Comparison of ENCODE assay signal across 14 cellular contexts in the genomic region with DNA sequence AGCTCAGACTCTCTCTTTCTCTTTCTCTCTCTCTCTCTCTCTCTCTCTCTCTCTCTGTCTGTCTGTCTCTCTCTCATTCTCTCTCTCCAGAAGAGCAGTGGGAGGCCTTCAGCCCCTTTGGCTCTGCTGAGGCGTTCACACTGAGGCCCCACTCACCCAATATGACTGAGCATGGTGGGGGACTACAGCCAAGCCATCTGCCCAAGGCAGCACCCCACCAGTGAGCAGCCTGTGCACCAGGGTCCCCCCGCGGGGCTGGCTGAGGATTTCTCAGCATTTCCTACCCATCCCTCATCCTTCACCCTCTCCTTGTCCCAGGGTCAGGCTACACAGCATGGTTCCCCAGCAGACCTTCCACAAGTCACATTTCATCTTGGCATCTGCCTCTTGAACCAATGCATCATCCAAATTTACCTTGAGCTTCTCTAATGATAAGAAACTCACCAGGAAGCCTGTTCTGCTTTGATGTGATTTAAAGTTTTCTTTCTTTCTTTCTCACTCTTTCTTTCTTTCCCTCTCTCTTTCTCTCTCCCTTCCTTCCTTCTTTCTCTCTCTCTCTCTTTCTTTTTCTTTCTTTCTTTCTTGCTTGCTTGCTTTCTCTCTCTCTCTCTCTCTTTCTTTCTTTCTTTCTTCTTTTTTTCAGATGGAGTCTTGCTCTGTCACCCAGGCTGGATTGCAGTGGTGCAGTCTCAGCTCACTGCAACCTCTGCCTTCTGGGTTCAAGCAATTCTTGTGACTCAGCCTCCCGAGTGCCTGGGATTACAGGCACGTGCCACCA. TPM values are rescaled to one million over a fixed set of nuclear protein-coding genes. Genes with fewer than 3 reads are reported as not detected.
A peak's percentile ranks its signal among the peaks of the same experiment; 100 is the strongest.
DNase-seq lines count a peak whose midpoint lies in the region; ATAC-seq, FAIRE-seq and TF ChIP-seq lines count a peak whose summit lies in the region.
"Had no signal": no experiment of that assay in that cellular context is flagged by ENCODE, and none has a peak within 500 bp of the region (broad histone marks: within the 10 kb centered on the region; RNA-seq: fewer than 3 reads in every experiment).

No MANE protein-coding gene starts in this region.

- no peaks in the 10 kb centered on the region for H3K4me1 ChIP-seq in sigmoid colon

- no peak for TF ChIP-seq EP300 in sigmoid colon (IDR thresholded peaks at IDR 0.05)

- intact Hi-C loops in cardiac septum (cut with DNase I) = no loop called here
- intact Hi-C loops in Right ventricle myocardium inferior (cut with DNase I) = no loop called here
- intact Hi-C loops in sigmoid colon (cut with DNase I) = no loop called here

- no peak for ATAC-seq in Right ventricle myocardium inferior

- H3K36me3 ChIP-seq in sigmoid colon = no peaks in the 10 kb centered on the region
- H3K36me3 ChIP-seq: BLaER1 treated with 17β-estradiol and CSF1 and Interleukin-3, amounts not matched to agents 10 nM and 100 nM had no signal

- no peak overlapping the region for H3K4me3 ChIP-seq in sigmoid colon
- H3K4me3 ChIP-seq: BLaER1 treated with 17β-estradiol and CSF1 and Interleukin-3, amounts not matched to agents 10 nM and 100 nM had no signal

- H3K27ac ChIP-seq in sigmoid colon = no peak overlapping the region
- H3K27ac ChIP-seq: BLaER1 treated with 17β-estradiol and CSF1 and Interleukin-3, amounts not matched to agents 10 nM and 100 nM had no signal

- no peak for FAIRE-seq in frontal cortex (lab: Jason Lieb, UNC)

- peaks cover 6% of the 10 kb centered on the region for H3K4me1 Mint-ChIP-seq in chondrocyte (ENCODE audit: low read depth)
- H3K4me1 Mint-ChIP-seq: CD4-positive, CD25-positive, alpha-beta regulatory T cell had no signal

- 69 to 79% methylated on average over 5 of the region's 5 CpGs for WGBS in sigmoid colon, 2 donors

- no peaks in the 10 kb centered on the region for H3K9me3 ChIP-seq in sigmoid colon

- H3K36me3 Mint-ChIP-seq in chondrocyte (ENCODE audit: low read depth) = no peaks in the 10 kb centered on the region
- H3K36me3 Mint-ChIP-seq: CD4-positive, CD25-positive, alpha-beta regulatory T cell had no signal

- no peaks in the 10 kb centered on the region for H3K27me3 ChIP-seq in sigmoid colon

- no peak overlapping the region for H3K4me3 Mint-ChIP-seq in chondrocyte (ENCODE audit: unreplicated experiment)
- H3K4me3 Mint-ChIP-seq: CD4-positive, CD25-positive, alpha-beta regulatory T cell had no signal

- H3K9me3 Mint-ChIP-seq in chondrocyte (ENCODE audit: low read depth) = no peaks in the 10 kb centered on the region

- TF ChIP-seq POLR2A in sigmoid colon (IDR thresholded peaks at IDR 0.05) = no peak

- peaks cover 17% of the 10 kb centered on the region for H3K27me3 Mint-ChIP-seq in chondrocyte (ENCODE audit: low read depth)

- peak; percentile 1 for DNase-seq in cardiac septum (ENCODE audit: low spot score)
- no peak for DNase-seq in Right ventricle myocardium inferior (ENCODE audit: missing footprints)
- DNase-seq in chondrocyte (ENCODE audit: low spot score) = peak; percentile 73
- DNase-seq in sigmoid colon = peak; percentile 55
- no peak for DNase-seq in NCI-H2081 (lab: John Stamatoyannopoulos, UW)
- DNase-seq in frontal cortex (ENCODE audit: low spot score in 2 of 2) = no peak
- no peak for DNase-seq in SHP77 (lab: John Stamatoyannopoulos, UW)
- DNase-seq: ACHN; CD4-positive, CD25-positive, alpha-beta regulatory T cell; DMS53; GF-D8; HCEC 1CT; IMR-90 had no signal

- H3K27ac Mint-ChIP-seq in chondrocyte (ENCODE audit: unreplicated experiment) = no peak overlapping the region
- H3K27ac Mint-ChIP-seq: CD4-positive, CD25-positive, alpha-beta regulatory T cell had no signal

- TF ChIP-seq CTCF in chondrocyte (IDR thresholded peaks at IDR 0.05) (no peak), sigmoid colon (IDR thresholded peaks at IDR 0.05) (no peak)

RNA-seq across cellular contexts. Expression of gene NXT1, which starts 47.1 kb away (rescaled TPM):
- total RNA-seq in cardiac septum (10.6 TPM), Right ventricle myocardium inferior (6.5 TPM), chondrocyte (16.9 to 18.2 TPM (median 18.1 TPM) in 3 replicates), sigmoid colon (10 to 100 TPM; 19.9 to 57.6 (median 29.3) TPM), frontal cortex (20.4 TPM)
- polyA plus RNA-seq in sigmoid colon = 10 to 100 TPM in 2 of 3 donors, 1 to 10 TPM in 1; 8.1 to 22.3 (median 10.8) TPM

RNA-seq across cellular contexts. Expression of gene GZF1, which starts 58.5 kb away (rescaled TPM):
- 25.7 TPM for total RNA-seq in cardiac septum
- 20.6 TPM for total RNA-seq in Right ventricle myocardium inferior
- 10.7 to 14.6 TPM (median 11.4 TPM) in 3 replicates for total RNA-seq in chondrocyte
- 10 to 100 TPM; 13.0 to 17.5 (median 17.1) TPM for total RNA-seq in sigmoid colon
- 1 to 10 TPM; 2.4 to 6.0 (median 4.9) TPM for polyA plus RNA-seq in sigmoid colon
- total RNA-seq in frontal cortex = 17.9 TPM

Comparison
In these comparisons a context has a peak if more than half of its experiments do, and no peak if none do; other contexts are left out.
1. DNase-seq: peak in cardiac septum (single experiment), chondrocyte (single experiment) and sigmoid colon (single experiment); none in Right ventricle myocardium inferior (single experiment), NCI-H2081 (0 of 2), frontal cortex (0 of 2) and SHP77 (0 of 2).